8 cellular contexts compared by ENCODE assay signal in the genomic region with DNA sequence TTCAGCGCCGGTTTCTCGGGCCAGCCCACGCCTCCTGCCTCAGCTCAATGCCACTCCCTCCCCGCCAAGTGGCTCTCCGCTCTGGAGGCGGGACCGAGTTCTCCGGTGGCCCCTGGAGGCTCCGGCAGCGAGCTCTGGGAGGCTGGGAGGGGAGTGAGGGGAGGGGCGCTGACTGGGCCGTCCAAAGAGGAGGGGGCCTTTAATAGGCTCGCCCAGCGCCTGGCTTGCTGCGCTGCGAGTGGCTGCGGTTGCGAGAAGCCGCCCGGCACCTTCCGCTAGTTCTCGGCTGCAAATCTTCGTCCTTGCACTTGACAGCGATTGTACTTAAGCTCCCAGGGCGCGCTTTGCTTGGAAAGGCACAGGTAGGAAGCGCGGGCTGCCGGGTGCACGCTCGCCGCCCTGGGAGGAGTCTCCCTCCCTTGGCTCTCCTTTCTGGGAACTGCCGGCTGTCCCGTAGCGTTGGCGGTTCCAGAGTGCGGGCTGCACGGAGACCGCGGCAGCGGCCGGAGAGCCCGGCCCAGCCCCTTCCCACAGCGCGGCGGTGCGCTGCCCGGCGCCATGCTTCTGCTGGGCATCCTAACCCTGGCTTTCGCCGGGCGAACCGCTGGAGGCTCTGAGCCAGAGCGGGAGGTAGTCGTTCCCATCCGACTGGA. TPM values are rescaled to one million over a fixed set of nuclear protein-coding genes. Genes with fewer than 3 reads are reported as not detected.
A peak's percentile ranks its signal among the peaks of the same experiment; 100 is the strongest.
DNase-seq lines count a peak whose midpoint lies in the region; ATAC-seq and TF ChIP-seq lines count a peak whose summit lies in the region.

A gene with protein sequence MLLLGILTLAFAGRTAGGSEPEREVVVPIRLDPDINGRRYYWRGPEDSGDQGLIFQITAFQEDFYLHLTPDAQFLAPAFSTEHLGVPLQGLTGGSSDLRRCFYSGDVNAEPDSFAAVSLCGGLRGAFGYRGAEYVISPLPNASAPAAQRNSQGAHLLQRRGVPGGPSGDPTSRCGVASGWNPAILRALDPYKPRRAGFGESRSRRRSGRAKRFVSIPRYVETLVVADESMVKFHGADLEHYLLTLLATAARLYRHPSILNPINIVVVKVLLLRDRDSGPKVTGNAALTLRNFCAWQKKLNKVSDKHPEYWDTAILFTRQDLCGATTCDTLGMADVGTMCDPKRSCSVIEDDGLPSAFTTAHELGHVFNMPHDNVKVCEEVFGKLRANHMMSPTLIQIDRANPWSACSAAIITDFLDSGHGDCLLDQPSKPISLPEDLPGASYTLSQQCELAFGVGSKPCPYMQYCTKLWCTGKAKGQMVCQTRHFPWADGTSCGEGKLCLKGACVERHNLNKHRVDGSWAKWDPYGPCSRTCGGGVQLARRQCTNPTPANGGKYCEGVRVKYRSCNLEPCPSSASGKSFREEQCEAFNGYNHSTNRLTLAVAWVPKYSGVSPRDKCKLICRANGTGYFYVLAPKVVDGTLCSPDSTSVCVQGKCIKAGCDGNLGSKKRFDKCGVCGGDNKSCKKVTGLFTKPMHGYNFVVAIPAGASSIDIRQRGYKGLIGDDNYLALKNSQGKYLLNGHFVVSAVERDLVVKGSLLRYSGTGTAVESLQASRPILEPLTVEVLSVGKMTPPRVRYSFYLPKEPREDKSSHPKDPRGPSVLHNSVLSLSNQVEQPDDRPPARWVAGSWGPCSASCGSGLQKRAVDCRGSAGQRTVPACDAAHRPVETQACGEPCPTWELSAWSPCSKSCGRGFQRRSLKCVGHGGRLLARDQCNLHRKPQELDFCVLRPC (plus strand): TSS at position 230 of the 653 bp plus-strand sequence. CDS start 329 bp downstream, at position 559.

- peak; percentile 80 for ATAC-seq in HG02885 (IDR thresholded peaks at IDR 0.05; ENCODE audit: poor library complexity, unreplicated experiment)
- ATAC-seq in PC-3 = peak; percentile 91
- ATAC-seq in GM18867 (IDR thresholded peaks at IDR 0.05; ENCODE audit: unreplicated experiment) = no peak

- TSS peak; percentile 32 for BruUV-seq in PC-3 (replicated peaks; lab: Mats Ljungman, UMichigan)

- CTCF ChIA-PET in PC-3 (lab: Charles Lee) = interaction anchor here (0.5 to 1.0 kb wide), 3 partner anchors 74 to 379 kb away, joined by 3 to 10 read pairs (median 7); no protein-coding TSS in a partner anchor

- POLR2A ChIA-PET in PC-3 (lab: Charles Lee; ENCODE audit: unreplicated experiment) = interaction anchor here (0.6 to 0.8 kb wide), 5 partner anchors 47 to 1302 kb away, joined by 3 to 6 read pairs (median 4); no protein-coding TSS in a partner anchor

- peak within 1 kb of the TSS; percentile 94 for H3K4me3 ChIP-seq in PC-3 (ENCODE audit: low read length)
- H3K4me3 ChIP-seq in breast epithelium = peak within 1 kb of the TSS; percentile 61 to 95 (median 69)

- no peaks in the 10 kb centered on the region for H3K9me2 ChIP-seq in PC-3 (replicated peaks; ENCODE audit: low read length)

- H3K4me1 ChIP-seq in PC-3 (ENCODE audit: insufficient read depth, low read length) (peaks cover 34% of the 10 kb centered on the region), breast epithelium (no peaks in the 10 kb centered on the region)

- peak; percentile 32 for TF ChIP-seq POLR2A in breast epithelium (IDR thresholded peaks at IDR 0.05)

- peaks cover 48% of the 10 kb centered on the region for H3K79me2 ChIP-seq in PC-3 (ENCODE audit: low read length)

- peaks cover 22% of the 10 kb centered on the region for H4K20me1 ChIP-seq in PC-3 (ENCODE audit: low read length)

- no peak for TF ChIP-seq CTCF in PC-3 (conservative IDR thresholded peaks at IDR 0.05; ENCODE audit: low read depth, low read length)
- peak in 1 of 3 donors; percentile 8 for TF ChIP-seq CTCF in breast epithelium (IDR thresholded peaks at IDR 0.05)

- no peaks in the 10 kb centered on the region for H3F3A ChIP-seq in PC-3 (ENCODE audit: low read length, unreplicated experiment)

- intact Hi-C loops in PC-3 (cut with micrococcal nuclease) (loop anchor here (1.0 to 5.0 kb wide), 2 partner anchors 64 to 187 kb away; no protein-coding TSS in a partner anchor), breast epithelium (cut with DNase I; ENCODE audit: low total_unique reads) (no loop called here)

- H3K9me3 ChIP-seq in PC-3 (ENCODE audit: low read length) (no peaks in the 10 kb centered on the region), breast epithelium (no peaks in the 10 kb centered on the region)

- H3K9ac ChIP-seq in PC-3 (ENCODE audit: low read length) = peak within 1 kb of the TSS; percentile 72

- DNase-seq in COLO829 (ENCODE audit: low spot score) (peak; percentile 29), PC-3 (peak; percentile 97), breast epithelium (ENCODE audit: low spot score in 2 of 2) (peak; percentile 66 to 83), iris pigment epithelial cell (ENCODE audit: low read depth) (peak; percentile 72), smooth muscle cell of the brain vasculature (ENCODE audit: low read depth, low spot score) (peak; percentile 88), globus pallidus (ENCODE audit: low spot score) (no peak)

- H3K36me3 ChIP-seq in PC-3 (ENCODE audit: low read depth, low read length) (no peaks in the 10 kb centered on the region), breast epithelium (no peaks in the 10 kb centered on the region)

- H3K4me2 ChIP-seq in PC-3 (ENCODE audit: low read length) = peak within 1 kb of the TSS; percentile 95

- H3K27me3 ChIP-seq in PC-3 (ENCODE audit: low read length) = no peaks in the 10 kb centered on the region
- no peaks in the 10 kb centered on the region for H3K27me3 ChIP-seq in breast epithelium

- peak within 1 kb of the TSS; percentile 77 for H2AFZ ChIP-seq in PC-3 (ENCODE audit: low read length)

- peak within 1 kb of the TSS; percentile 52 for H3K27ac ChIP-seq in PC-3 (ENCODE audit: low read length)
- peak within 1 kb of the TSS; percentile 77 to 80 for H3K27ac ChIP-seq in breast epithelium

RNA-seq across cellular contexts. Expression of the gene that starts here (rescaled TPM):
- total RNA-seq in PC-3 (2014; rRNA removed) = 16.8 and 21.7 TPM in 2 replicates
- 10 to 100 TPM; 17.9 to 22.6 (median 21.9) TPM for total RNA-seq in breast epithelium
